Comparison of ENCODE assay signal across 8 cellular contexts in the genomic region with DNA sequence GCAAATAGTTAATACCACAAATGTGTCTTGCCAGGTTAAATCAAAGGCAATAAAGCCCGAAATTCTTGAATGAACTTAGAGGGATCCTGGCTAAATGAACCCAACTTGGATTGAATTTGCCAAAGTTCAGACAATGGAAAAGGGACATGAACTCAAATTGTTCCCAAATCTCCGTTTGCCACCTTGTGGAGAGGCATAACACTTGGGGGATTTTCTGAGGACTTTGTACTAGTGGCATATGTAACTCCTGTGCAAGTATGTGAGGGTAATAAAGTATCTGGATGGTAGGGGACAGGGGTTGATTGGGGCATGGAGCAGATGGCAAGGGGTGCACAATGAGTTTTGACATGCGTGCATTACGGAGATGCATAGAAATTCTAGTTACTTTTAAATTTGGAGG. TPM values are rescaled to one million over a fixed set of nuclear protein-coding genes. Genes with fewer than 3 reads are reported as not detected.
DNase-seq lines count a peak whose midpoint lies in the region; ATAC-seq and TF ChIP-seq lines count a peak whose summit lies in the region.

No MANE protein-coding gene starts in this region.

- H3K36me3 Mint-ChIP-seq in IgD-negative memory B cell (no peaks in the 10 kb centered on the region), chondrocyte (ENCODE audit: low read depth) (peaks cover 1% of the 10 kb centered on the region)

- peak overlapping the region; percentile 97 for H3K27ac ChIP-seq in muscle layer of colon (ENCODE audit: low read depth, low read length)

- no peaks in the 10 kb centered on the region for H3K9me3 ChIP-seq in muscle layer of colon (ENCODE audit: low read length)

- no peaks in the 10 kb centered on the region for H3K36me3 ChIP-seq in muscle layer of colon (ENCODE audit: insufficient read depth, low read length)

- H3K4me1 Mint-ChIP-seq in IgD-negative memory B cell (peaks cover 9 to 18% (median 12%) of the 10 kb centered on the region in 3 donors), chondrocyte (ENCODE audit: low read depth) (peaks cover 34% of the 10 kb centered on the region)

- H3K27ac Mint-ChIP-seq in IgD-negative memory B cell (peak overlapping the region; percentile 83 to 99 (median 97)), chondrocyte (ENCODE audit: unreplicated experiment) (peak overlapping the region; percentile 98)

- H3K27me3 ChIP-seq in muscle layer of colon (ENCODE audit: control insufficient read depth in 1 of 2, insufficient read depth in 2 of 2, low read length in 2 of 2), result no peaks in the 10 kb centered on the region

- H3K27me3 Mint-ChIP-seq in IgD-negative memory B cell (peaks cover 2% of the 10 kb centered on the region), chondrocyte (ENCODE audit: low read depth) (peaks cover 15% of the 10 kb centered on the region)

- H3K4me1 ChIP-seq in muscle layer of colon (ENCODE audit: insufficient read depth, low read length), result peaks cover 23% of the 10 kb centered on the region

- intact Hi-C loops in posterior cingulate gyrus (cut with DNase I), result loop anchor here (10.0 kb wide), 1 partner anchor 528 kb away; a partner anchor contains a TSS

- ATAC-seq in HG02571 (IDR thresholded peaks at IDR 0.05; ENCODE audit: unreplicated experiment), result no peak

- H3K4me3 ChIP-seq in AG09309 (ENCODE audit: control insufficient read depth, low read depth, low read length) (peak overlapping the region; percentile 97; the same call in 1 of the 2 replicates), muscle layer of colon (ENCODE audit: low read depth in 1 of 2, low read length in 2 of 2) (peak overlapping the region; percentile 87 to 91)

- H3K4me3 Mint-ChIP-seq in IgD-negative memory B cell (peak overlapping the region; percentile 90 to 100 (median 98)), chondrocyte (ENCODE audit: unreplicated experiment) (peak overlapping the region; percentile 99)

- TF ChIP-seq CTCF in AG09309 (IDR thresholded peaks at IDR 0.05; ENCODE audit: control insufficient read depth, insufficient read depth, low read depth, low read length, missing control alignments) (no peak), chondrocyte (IDR thresholded peaks at IDR 0.05) (peak; percentile 48)

- DNase-seq in AG09309 (ENCODE audit: low read depth) (no peak), chondrocyte (ENCODE audit: low spot score) (no peak), HK-2 (ENCODE audit: unreplicated experiment) (no peak), RKO (ENCODE audit: low spot score) (no peak), posterior cingulate gyrus (no peak)

- H3K9ac ChIP-seq in muscle layer of colon (ENCODE audit: low read length), result peak overlapping the region; percentile 86

- H3K9me3 Mint-ChIP-seq in IgD-negative memory B cell, result no peaks in the 10 kb centered on the region
- H3K9me3 Mint-ChIP-seq in chondrocyte (ENCODE audit: low read depth), result no peaks in the 10 kb centered on the region

RNA-seq across cellular contexts. Expression of a gene that starts 1.3 kb away (rescaled TPM):
- 8.5 TPM for polyA plus RNA-seq in IgD-negative memory B cell
- 19.3 to 36.3 TPM (median 24.1 TPM) in 3 replicates for total RNA-seq in chondrocyte
